In genomic region chr16:27489906-27490305, GRCh38 we compare ENCODE assay signal across 18 cellular contexts.
"Had no signal": no experiment of that assay in that cellular context is flagged by ENCODE, and none has a peak within 500 bp of the region (broad histone marks: within the 10 kb centered on the region; RNA-seq: fewer than 3 reads in every experiment).

No MANE protein-coding gene starts in this region.

- H3K9me3 ChIP-seq: stomach had no signal

- H3K4me1 Mint-ChIP-seq: nephron had no signal

- H2AFZ ChIP-seq: hepatocyte had no signal

- H3K27me3 ChIP-seq: foreskin keratinocyte, hepatocyte, stomach had no signal

- H3K27ac Mint-ChIP-seq: endodermal cell, nephron had no signal

- H3K4me3 ChIP-seq: hepatocyte, stomach had no signal

- DNase-seq: cerebellar nuclear complex; dermis blood vessel endothelial cell; endodermal cell; erythroblast; foreskin keratinocyte; head of caudate nucleus; mammary epithelial cell; small intestine; stimulated activated CD4-positive, alpha-beta T cell treated with anti-CD3 and anti-CD28 coated beads, Interleukin-12 subunit alpha, Interleukin-12 subunit beta, amount 100 ng/mL, for 4 hours; stimulated activated naive CD4-positive, alpha-beta T cell; stomach; substantia nigra; trophoblast cell had no signal

- H3K4me1 ChIP-seq: foreskin keratinocyte, stomach had no signal

- H3K27ac ChIP-seq: foreskin keratinocyte, hepatocyte, stomach had no signal

- ATAC-seq: foreskin keratinocyte, left lobe of liver had no signal

- H3K79me2 ChIP-seq: hepatocyte had no signal

- H3K4me3 Mint-ChIP-seq: endodermal cell, nephron had no signal

- FAIRE-seq: colon, endothelial cell of umbilical vein, small intestine had no signal

- H3K4me2 ChIP-seq: hepatocyte had no signal

- H3K9me3 Mint-ChIP-seq: endodermal cell, nephron had no signal
